Comparison of ENCODE assay signal across 8 cellular contexts in the genomic region with DNA sequence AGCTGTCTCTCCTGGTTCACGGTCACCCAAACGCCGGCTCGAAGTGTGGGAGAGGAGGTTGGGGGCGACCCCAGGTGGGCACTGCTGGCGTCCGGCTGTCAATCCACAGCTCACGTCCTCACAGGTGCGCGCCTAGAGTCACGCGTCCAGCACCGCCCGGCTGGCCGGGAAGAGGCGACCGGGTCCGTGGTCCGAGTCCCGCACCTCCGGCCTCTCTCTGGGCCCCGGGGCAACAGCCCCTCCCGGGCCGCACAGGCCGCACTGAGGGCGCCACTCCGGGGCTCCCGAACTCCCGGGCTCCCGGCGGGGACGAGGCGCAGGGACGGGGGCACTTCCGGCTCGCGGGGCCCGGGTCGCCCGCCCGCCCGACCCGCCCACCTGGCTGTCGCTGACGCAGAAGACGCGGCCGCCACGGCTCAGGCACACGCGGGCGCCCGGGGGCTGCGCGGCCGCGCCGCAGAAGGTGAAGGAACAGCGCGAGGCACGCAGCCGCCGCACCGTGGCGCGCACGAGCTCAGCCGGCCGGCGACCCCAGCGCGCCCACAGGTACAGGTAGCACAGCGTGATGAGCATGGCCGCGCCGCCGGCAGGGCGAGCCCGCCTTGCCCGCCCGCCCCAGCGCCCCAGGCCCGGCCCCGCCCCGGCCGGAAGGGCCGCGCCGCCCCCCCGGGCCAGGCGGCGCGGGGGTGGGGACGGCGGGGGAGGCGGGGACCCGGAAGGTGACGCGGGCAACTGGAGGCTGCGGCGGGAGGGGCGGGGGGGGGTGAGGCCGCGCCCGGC. TPM values are rescaled to one million over a fixed set of nuclear protein-coding genes. Genes with fewer than 3 reads are reported as not detected.
DNase-seq lines count a peak whose midpoint lies in the region; ATAC-seq and TF ChIP-seq lines count a peak whose summit lies in the region.

Gene HLCS (minus strand): TSS at position 604 of the 780 bp plus-strand sequence. CDS start 31 bp downstream, at position 573.

- H3K36me3 Mint-ChIP-seq in GM23338 (ENCODE audit: low read depth), result no peaks in the 10 kb centered on the region
- peaks cover 0 to 8% of the 10 kb centered on the region in 2 donors for H3K36me3 Mint-ChIP-seq in activated naive CD4-positive, alpha-beta T cell treated with anti-CD3 and anti-CD28 coated beads, Interleukin-2, amount 50 U/mL, for 72 hours

- peak within 1 kb of the TSS; percentile 78 for H3K4me3 Mint-ChIP-seq in GM23338

- H3K4me1 Mint-ChIP-seq in GM23338, result peaks cover 19% of the 10 kb centered on the region

- H3K4me2 ChIP-seq in GM23338, result peak within 1 kb of the TSS; percentile 88

- H3K9me2 ChIP-seq in GM23338 (ENCODE audit: insufficient read depth), result no peaks in the 10 kb centered on the region

- peak in 1 of 2 donors; percentile 59 for TF ChIP-seq POLR2A in heart left ventricle (IDR thresholded peaks at IDR 0.05)
- TF ChIP-seq POLR2A in uterus (IDR thresholded peaks at IDR 0.05), result peak in 1 of 2 donors; percentile 64

- intact Hi-C loops in heart left ventricle (cut with DNase I) (no loop called here), uterus (cut with DNase I; ENCODE audit: low total_unique reads) (no loop called here)

- peak within 1 kb of the TSS; percentile 85 for H2AFZ ChIP-seq in GM23338

- TF ChIP-seq CTCF in GM23338 (conservative IDR thresholded peaks at IDR 0.05; ENCODE audit: low read depth in 2 of 2) (peak in 1 of 2 experiments; percentile 37; a peak in 2 of 4 replicates), heart left ventricle (IDR thresholded peaks at IDR 0.05) (peak in 7 of 12 donors; percentile 12 to 47 (median 26)), uterus (IDR thresholded peaks at IDR 0.05) (peak in 3 of 4 experiments; percentile 24 to 43 (median 40))

- ATAC-seq in GM23338, result peak; percentile 80
- peak; percentile 69 for ATAC-seq in SK-N-SH treated with all-trans-retinoic acid at 6 μM for 48 hours
- ATAC-seq in activated naive CD4-positive, alpha-beta T cell treated with anti-CD3 and anti-CD28 coated beads, Interleukin-2, amount 50 U/mL, for 72 hours, result peak; percentile 89 to 91
- peak; percentile 43 to 91 (median 82) for ATAC-seq in heart left ventricle

- peaks cover 5% of the 10 kb centered on the region; the same call in 1 of the 2 replicates for H3K4me1 ChIP-seq in GM23338 (ENCODE audit: insufficient read depth)
- H3K4me1 ChIP-seq in heart left ventricle, result peaks cover 0 to 17% (median 8%) of the 10 kb centered on the region in 12 donors
- H3K4me1 ChIP-seq in uterus, result no peaks in the 10 kb centered on the region

- peak; percentile 96 for DNase-seq in GM03348 (ENCODE audit: low spot score)
- DNase-seq in GM23338 (ENCODE audit: low spot score), result peak; percentile 78
- peak; percentile 86 for DNase-seq in LoVo (ENCODE audit: low spot score)
- DNase-seq in activated naive CD4-positive, alpha-beta T cell treated with anti-CD3 and anti-CD28 coated beads, Interleukin-2, amount 50 U/mL, for 72 hours (ENCODE audit: low spot score in 2 of 2), result peak; percentile 66 to 79
- peak; percentile 66 to 84 (median 71) for DNase-seq in heart left ventricle
- DNase-seq in pulmonary artery endothelial cell (ENCODE audit: low read depth, low spot score), result no peak
- DNase-seq in uterus, result peak; percentile 53 to 68

- no peaks in the 10 kb centered on the region for H3K79me2 ChIP-seq in GM23338 (replicated peaks; ENCODE audit: insufficient read depth)

- H3K27me3 Mint-ChIP-seq in GM23338 (ENCODE audit: insufficient read depth, low read depth, poor library complexity), result peaks cover 8% of the 10 kb centered on the region

- H3K4me3 ChIP-seq in GM23338 (peak within 1 kb of the TSS; percentile 69), heart left ventricle (peak within 1 kb of the TSS; percentile 61 to 95 (median 76)), uterus (peak within 1 kb of the TSS; percentile 32 to 59)

- H3K27ac ChIP-seq in GM23338 (ENCODE audit: low read depth) (no peak within 1 kb of the TSS), heart left ventricle (peak within 1 kb of the TSS in 11 of 12 donors; percentile 61 to 87 (median 76)), uterus (peak within 1 kb of the TSS; percentile 72 to 90)

- no peaks in the 10 kb centered on the region for H4K20me1 ChIP-seq in GM23338 (replicated peaks; ENCODE audit: insufficient read depth)

- peaks cover 12% of the 10 kb centered on the region; the same call in 1 of the 2 replicates for H3F3A ChIP-seq in GM23338 (replicated peaks; ENCODE audit: low read depth)

- no peaks in the 10 kb centered on the region for H3K9me3 Mint-ChIP-seq in GM23338
- H3K9me3 Mint-ChIP-seq in activated naive CD4-positive, alpha-beta T cell treated with anti-CD3 and anti-CD28 coated beads, Interleukin-2, amount 50 U/mL, for 72 hours, result no peaks in the 10 kb centered on the region

- H3K9me3 ChIP-seq in heart left ventricle, result no peaks in the 10 kb centered on the region
- H3K9me3 ChIP-seq in uterus, result no peaks in the 10 kb centered on the region

- 1 to 2% (median 1%) methylated on average over 33 to 105 of the region's 105 CpGs for WGBS in heart left ventricle, 4 donors

- H3K27ac Mint-ChIP-seq in GM23338, result 0 out of 2 replicates have a peak within 1 kb of the TSS, but pooled peaks have one; percentile 40
- H3K27ac Mint-ChIP-seq in activated naive CD4-positive, alpha-beta T cell treated with anti-CD3 and anti-CD28 coated beads, Interleukin-2, amount 50 U/mL, for 72 hours, result peak within 1 kb of the TSS; percentile 66 to 90

- H3K36me3 ChIP-seq in GM23338 (ENCODE audit: insufficient read depth), result no peaks in the 10 kb centered on the region
- H3K36me3 ChIP-seq in heart left ventricle, result peaks cover 0 to 4% (median under 1%) of the 10 kb centered on the region in 9 donors
- H3K36me3 ChIP-seq in uterus, result no peaks in the 10 kb centered on the region

- H3K27me3 ChIP-seq in GM23338 (ENCODE audit: insufficient read depth), result no peaks in the 10 kb centered on the region
- H3K27me3 ChIP-seq in heart left ventricle, result no peaks in the 10 kb centered on the region
- no peaks in the 10 kb centered on the region for H3K27me3 ChIP-seq in uterus

TF ChIP-seq in GM23338, 12 proteins besides CTCF, POLR2A, EP300 and RAD21:
- TF ChIP-seq POLR2AphosphoS5 (IDR thresholded peaks at IDR 0.05; ENCODE audit: low read depth) (peak; percentile 52; the same call in 1 of the 2 replicates), STAT1 (IDR thresholded peaks at IDR 0.05; ENCODE audit: unreplicated experiment) (no peak)

TF ChIP-seq in SK-N-SH treated with all-trans-retinoic acid at 6 μM for 48 hours, 23 proteins besides CTCF, POLR2A, EP300 and RAD21:
- no peak for TF ChIP-seq GLIS3 (CRISPR knock-in tag; IDR thresholded peaks at IDR 0.05)
- TF ChIP-seq, protein P1, sequence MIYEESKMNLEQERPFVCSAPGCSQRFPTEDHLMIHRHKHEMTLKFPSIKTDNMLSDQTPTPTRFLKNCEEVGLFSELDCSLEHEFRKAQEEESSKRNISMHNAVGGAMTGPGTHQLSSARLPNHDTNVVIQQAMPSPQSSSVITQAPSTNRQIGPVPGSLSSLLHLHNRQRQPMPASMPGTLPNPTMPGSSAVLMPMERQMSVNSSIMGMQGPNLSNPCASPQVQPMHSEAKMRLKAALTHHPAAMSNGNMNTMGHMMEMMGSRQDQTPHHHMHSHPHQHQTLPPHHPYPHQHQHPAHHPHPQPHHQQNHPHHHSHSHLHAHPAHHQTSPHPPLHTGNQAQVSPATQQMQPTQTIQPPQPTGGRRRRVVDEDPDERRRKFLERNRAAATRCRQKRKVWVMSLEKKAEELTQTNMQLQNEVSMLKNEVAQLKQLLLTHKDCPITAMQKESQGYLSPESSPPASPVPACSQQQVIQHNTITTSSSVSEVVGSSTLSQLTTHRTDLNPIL (CRISPR knock-in tag; IDR thresholded peaks at IDR 0.05; ENCODE audit: low read depth), result no peak
- no peak for TF ChIP-seq ISL1 (CRISPR knock-in tag; IDR thresholded peaks at IDR 0.05)
- TF ChIP-seq ZFP30 (CRISPR knock-in tag; IDR thresholded peaks at IDR 0.05), result no peak
- TF ChIP-seq, protein P2, sequence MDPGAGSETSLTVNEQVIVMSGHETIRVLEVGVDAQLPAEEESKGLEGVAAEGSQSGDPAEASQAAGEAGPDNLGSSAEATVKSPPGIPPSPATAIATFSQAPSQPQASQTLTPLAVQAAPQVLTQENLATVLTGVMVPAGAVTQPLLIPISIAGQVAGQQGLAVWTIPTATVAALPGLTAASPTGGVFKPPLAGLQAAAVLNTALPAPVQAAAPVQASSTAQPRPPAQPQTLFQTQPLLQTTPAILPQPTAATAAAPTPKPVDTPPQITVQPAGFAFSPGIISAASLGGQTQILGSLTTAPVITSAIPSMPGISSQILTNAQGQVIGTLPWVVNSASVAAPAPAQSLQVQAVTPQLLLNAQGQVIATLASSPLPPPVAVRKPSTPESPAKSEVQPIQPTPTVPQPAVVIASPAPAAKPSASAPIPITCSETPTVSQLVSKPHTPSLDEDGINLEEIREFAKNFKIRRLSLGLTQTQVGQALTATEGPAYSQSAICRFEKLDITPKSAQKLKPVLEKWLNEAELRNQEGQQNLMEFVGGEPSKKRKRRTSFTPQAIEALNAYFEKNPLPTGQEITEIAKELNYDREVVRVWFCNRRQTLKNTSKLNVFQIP (CRISPR knock-in tag; IDR thresholded peaks at IDR 0.05; ENCODE audit: borderline replicate concordance, low read depth), result no peak

RNA-seq across cellular contexts. Expression of gene HLCS, which starts in this region (rescaled TPM):
- 14.7 and 28.9 TPM in 2 replicates for total RNA-seq in GM23338 (2014; rRNA removed; shearing (Covaris generic))
- polyA plus RNA-seq in GM23338 (2016; fragmentation: Nextera tagmentation; extraction: Ambion mirVana) (5.0 and 6.1 TPM in 2 replicates), heart left ventricle (1 to 10 TPM; 1.8 to 4.9 TPM)
- 10 to 100 TPM; 11.1 to 13.0 TPM for total RNA-seq in activated naive CD4-positive, alpha-beta T cell treated with anti-CD3 and anti-CD28 coated beads, Interleukin-2, amount 50 U/mL, for 72 hours
- total RNA-seq in heart left ventricle (10 to 100 TPM in 2 of 9 donors, 1 to 10 TPM in 7; 5.3 to 15.2 (median 7.1) TPM), pulmonary artery endothelial cell (12.9 and 15.6 TPM in 2 replicates), uterus (10 to 100 TPM in 2 of 4 donors, 1 to 10 TPM in 2; 3.8 to 31.4 (median 15.4) TPM)
